Comparison of ENCODE assay signal across 8 cellular contexts in the genomic region with DNA sequence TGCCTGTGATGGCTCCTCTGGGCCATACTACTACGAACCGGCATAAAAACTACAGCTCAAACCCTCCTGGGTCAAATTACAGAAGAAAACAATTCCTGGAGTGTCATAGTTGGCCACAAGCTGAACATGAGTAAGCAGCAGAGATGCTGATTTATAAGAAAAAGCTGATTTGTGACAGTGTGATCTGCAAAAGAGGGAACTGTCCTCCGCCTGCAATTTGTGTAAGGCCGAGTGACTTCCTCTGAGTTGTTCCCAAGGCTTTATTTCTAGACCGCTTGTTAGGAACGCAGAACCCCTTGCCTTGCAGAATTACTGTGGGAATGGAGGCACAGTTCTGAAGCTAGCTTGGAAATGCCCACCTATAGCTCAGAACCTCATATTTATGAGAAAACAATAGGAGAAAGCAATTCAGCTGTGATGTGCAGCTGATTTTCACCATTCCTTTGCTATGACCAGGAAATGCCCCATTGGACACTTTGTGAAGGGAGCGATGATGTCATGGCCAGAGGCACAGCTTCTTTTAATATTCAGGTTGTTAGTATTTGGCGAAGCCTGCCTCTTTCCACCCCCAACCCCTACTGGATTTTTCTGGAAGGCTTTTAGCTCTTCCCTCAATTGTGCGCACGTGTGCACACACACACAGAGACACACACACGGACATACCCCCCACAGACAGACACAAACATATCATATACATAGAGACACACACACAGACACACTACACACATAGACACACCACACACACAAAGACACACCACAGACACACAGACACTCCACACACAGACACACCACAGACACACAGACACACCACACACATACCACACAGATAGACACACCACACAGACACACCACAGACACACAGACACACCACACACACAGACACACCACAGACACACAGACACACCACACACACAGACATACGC. TPM values are rescaled to one million over a fixed set of nuclear protein-coding genes. Genes with fewer than 3 reads are reported as not detected.
A peak's percentile ranks its signal among the peaks of the same experiment; 100 is the strongest.
DNase-seq lines count a peak whose midpoint lies in the region; ATAC-seq and TF ChIP-seq lines count a peak whose summit lies in the region.

No MANE protein-coding gene starts in this region.

- H3K27ac ChIP-seq in epithelial cell of prostate, result peak overlapping the region; percentile 97

- DNase-seq in GM06990 (ENCODE audit: extremely low read depth, insufficient read length) (no peak), RKO (ENCODE audit: low spot score) (peak; percentile 52), epithelial cell of prostate (ENCODE audit: low read depth, low spot score) (no peak), posterior vena cava (ENCODE audit: low spot score) (peak; percentile 44), NCI-H1930 (lab: John Stamatoyannopoulos, UW) (no peak), GM13976 (ENCODE audit: low spot score) (no peak)

- TF ChIP-seq CTCF in GM06990 (IDR thresholded peaks at IDR 0.05; ENCODE audit: insufficient read depth, low read length, poor library complexity, severe bottlenecking), result no peak
- no peak for TF ChIP-seq CTCF in GM13976 (IDR thresholded peaks at IDR 0.05; ENCODE audit: borderline replicate concordance, control extremely low read depth, extremely low read depth, insufficient read depth, missing control alignments)

- in situ Hi-C loops in GM13976 (cut with MboI; ENCODE audit: low sequenced_read_pairs, unreplicated experiment), result loop anchor here (5.0 kb wide), 1 partner anchor 44 kb away; no protein-coding TSS in a partner anchor

- ATAC-seq in GM18502 (IDR thresholded peaks at IDR 0.05; ENCODE audit: poor library complexity, unreplicated experiment) (no peak), HG03442 (IDR thresholded peaks at IDR 0.05; ENCODE audit: unreplicated experiment) (no peak)

- H3K4me3 ChIP-seq in GM06990 (replicated peaks; ENCODE audit: low read depth, low read length), result peak overlapping the region; percentile 60

- no peaks in the 10 kb centered on the region for H3K27me3 ChIP-seq in GM06990 (replicated peaks; ENCODE audit: control insufficient read depth, insufficient read depth, low read length)

- intact Hi-C loops in posterior vena cava (cut with DNase I), result no loop called here

- no peaks in the 10 kb centered on the region for H3K36me3 ChIP-seq in GM06990 (ENCODE audit: control insufficient read depth, insufficient read depth, low read length)

RNA-seq across cellular contexts. Expression of a gene that starts 47.6 kb away (rescaled TPM):
- 10 to 100 TPM; 12.0 to 27.3 TPM for total RNA-seq in posterior vena cava

Comparison
In these comparisons a context has a peak if more than half of its experiments do, and no peak if none do; other contexts are left out.
1. DNase-seq: peak in RKO (single experiment) and posterior vena cava (single experiment); none in GM06990 (single experiment), epithelial cell of prostate (single experiment), NCI-H1930 (0 of 2) and GM13976 (single experiment).